Comparison of ENCODE assay signal across 19 cellular contexts in the genomic region with DNA sequence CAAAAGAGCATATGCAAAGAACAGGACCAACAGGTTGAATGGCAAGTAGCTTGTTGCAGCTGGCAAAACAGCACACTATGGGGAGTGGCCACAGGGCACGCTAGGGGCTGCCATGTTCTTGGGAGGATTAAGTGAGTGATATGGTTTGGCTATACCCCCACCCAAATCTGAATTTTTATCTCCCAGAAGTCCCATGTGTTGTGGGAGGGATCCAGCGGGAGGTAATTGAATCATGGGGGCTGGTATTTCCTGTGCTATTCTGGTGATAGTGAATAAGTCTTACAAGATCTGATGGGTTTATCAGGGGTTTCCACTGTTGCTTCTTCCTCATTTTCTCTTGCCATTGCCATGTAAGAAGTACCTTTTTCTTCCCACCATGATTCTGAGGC.
DNase-seq lines count a peak whose midpoint lies in the region; TF ChIP-seq lines count a peak whose summit lies in the region.
"Had no signal": no experiment of that assay in that cellular context is flagged by ENCODE, and none has a peak within 500 bp of the region (broad histone marks: within the 10 kb centered on the region; RNA-seq: fewer than 3 reads in every experiment).

No MANE protein-coding gene starts in this region.

- DNase-seq in DMS53 (lab: John Stamatoyannopoulos, UW): peak; percentile 36
- no peak for DNase-seq in DMS53 treated with DMSO at 0.1 percent for 48 hours (lab: John Stamatoyannopoulos, UW; ENCODE audit: unreplicated experiment)
- DNase-seq in HT1080 (ENCODE audit: low read depth): peak; percentile 13
- DNase-seq in epithelial cell of esophagus (ENCODE audit: low read depth): peak; percentile 61
- DNase-seq in LoVo (ENCODE audit: low spot score): no peak
- no peak for DNase-seq in NCI-H1048 (lab: John Stamatoyannopoulos, UW)
- DNase-seq in iPS-NIHi7 (ENCODE audit: extremely low spot score): no peak
- no peak for DNase-seq in NCI-H774 (lab: John Stamatoyannopoulos, UW)
- DNase-seq: ACHN; AML-193; BE2C; Caco-2; CD4-positive, CD25-positive, alpha-beta regulatory T cell; CD8-positive, alpha-beta T cell; DMS153; DMS79 treated with DMSO at 0.1 percent for 48 hours; GF-D8; GOT3 had no signal

- no peak for TF ChIP-seq CTCF in epithelial cell of esophagus (IDR thresholded peaks at IDR 0.05; ENCODE audit: insufficient read depth, low read depth, low read length, missing control alignments)

- H3K4me3 ChIP-seq in epithelial cell of esophagus (ENCODE audit: low read length): no peak overlapping the region
- H3K4me3 ChIP-seq: HAP-1 had no signal

Comparison
In these comparisons a context has a peak if more than half of its experiments do, and no peak if none do; other contexts are left out.
1. DNase-seq: peak in DMS53 (single experiment), HT1080 (single experiment) and epithelial cell of esophagus (single experiment); none in DMS53 treated with DMSO at 0.1 percent for 48 hours (single experiment), LoVo (single experiment), NCI-H1048 (single experiment), iPS-NIHi7 (single experiment) and NCI-H774 (single experiment).